Comparison of ENCODE assay signal across 20 cellular contexts in the genomic region with DNA sequence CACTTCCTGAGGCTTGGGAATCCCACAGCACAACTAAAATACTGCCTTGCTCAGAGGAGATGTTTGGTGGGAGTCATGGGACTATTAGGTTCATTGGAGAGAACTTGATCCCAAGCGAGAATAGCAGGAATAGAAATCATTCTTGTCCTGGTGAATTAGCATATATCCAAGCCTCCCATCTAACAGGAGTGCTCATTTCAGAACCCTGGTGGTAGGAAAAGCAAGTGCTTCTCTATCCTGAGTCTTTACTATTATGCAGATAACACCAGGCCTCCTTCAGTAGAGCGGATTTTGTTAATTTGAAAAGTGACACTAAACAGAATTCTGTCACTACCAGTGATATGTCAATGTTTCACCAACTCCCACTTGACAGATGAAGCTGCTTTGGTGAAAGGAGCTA.
"Had no signal": no experiment of that assay in that cellular context is flagged by ENCODE, and none has a peak within 500 bp of the region (broad histone marks: within the 10 kb centered on the region; RNA-seq: fewer than 3 reads in every experiment).

No MANE protein-coding gene starts in this region.

- H3K27me3 ChIP-seq: dorsolateral prefrontal cortex had no signal

- H3K9me3 ChIP-seq: gastroesophageal sphincter, left lung, spleen, thoracic aorta had no signal

- H3K4me3 Mint-ChIP-seq: activated B cell treated with CpG ODN at 0.5 μM for 24 hours; activated CD4-positive, alpha-beta T cell treated with anti-CD3 and anti-CD28 coated beads, Interleukin-2, amount 10 ng/mL, durations not matched to agents 7 days and 5 days; activated naive CD8-positive, alpha-beta T cell; activated T-cell treated with anti-CD3 and anti-CD28 coated beads, Interleukin-2, amount 50 U/mL, for 72 hours; memory B cell; naive thymus-derived CD8-positive, alpha-beta T cell; stimulated activated naive CD8-positive, alpha-beta T cell treated with anti-CD3 and anti-CD28 coated beads, Interleukin-15, amount 100 ng/mL, for 72 hours had no signal

- H3K9me3 Mint-ChIP-seq: activated B cell treated with CpG ODN at 0.5 μM for 24 hours; activated CD4-positive, alpha-beta T cell treated with anti-CD3 and anti-CD28 coated beads, Interleukin-2, amount 10 ng/mL, durations not matched to agents 7 days and 5 days; activated T-cell treated with anti-CD3 and anti-CD28 coated beads, Interleukin-2, amount 50 U/mL, for 72 hours; memory B cell; naive thymus-derived CD8-positive, alpha-beta T cell; stimulated activated naive CD8-positive, alpha-beta T cell treated with anti-CD3 and anti-CD28 coated beads, Interleukin-15, amount 100 ng/mL, for 72 hours had no signal

- H3K4me1 ChIP-seq: gastroesophageal sphincter, left lung, spleen had no signal

- H3K4me3 ChIP-seq: dorsolateral prefrontal cortex, gastroesophageal sphincter, left lung, spleen, thoracic aorta had no signal

- DNase-seq: activated B cell treated with CpG ODN at 0.5 μM for 24 hours; activated CD4-positive, alpha-beta T cell treated with anti-CD3 and anti-CD28 coated beads, Interleukin-2, amount 10 ng/mL, durations not matched to agents 7 days and 5 days; activated CD8-positive, alpha-beta memory T cell treated with anti-CD3 and anti-CD28 coated beads, Interleukin-2, amount 50 U/mL, for 48 hours; activated gamma-delta T cell treated with Interleukin-2 at 50 U/mL for 16 hours; activated T-cell treated with anti-CD3 and anti-CD28 coated beads, Interleukin-2, amount 50 U/mL, for 72 hours; amniotic stem cell; dorsolateral prefrontal cortex; erythroblast; islet precursor cell; left lung; naive thymus-derived CD8-positive, alpha-beta T cell; posterior cingulate gyrus; right cardiac atrium; spleen; stimulated activated naive CD8-positive, alpha-beta T cell treated with anti-CD3 and anti-CD28 coated beads, Interleukin-15, amount 100 ng/mL, for 72 hours; T-helper 2 cell had no signal

- H3K27ac Mint-ChIP-seq: activated B cell treated with CpG ODN at 0.5 μM for 24 hours; activated CD4-positive, alpha-beta T cell treated with anti-CD3 and anti-CD28 coated beads, Interleukin-2, amount 10 ng/mL, durations not matched to agents 7 days and 5 days; activated naive CD8-positive, alpha-beta T cell; activated T-cell treated with anti-CD3 and anti-CD28 coated beads, Interleukin-2, amount 50 U/mL, for 72 hours; memory B cell; naive thymus-derived CD8-positive, alpha-beta T cell; stimulated activated naive CD8-positive, alpha-beta T cell treated with anti-CD3 and anti-CD28 coated beads, Interleukin-15, amount 100 ng/mL, for 72 hours had no signal

- H3K36me3 ChIP-seq: gastroesophageal sphincter, left lung, spleen, thoracic aorta had no signal

- H3K36me3 Mint-ChIP-seq: activated naive CD8-positive, alpha-beta T cell; memory B cell; naive thymus-derived CD8-positive, alpha-beta T cell had no signal

- H3K4me1 Mint-ChIP-seq: activated B cell treated with CpG ODN at 0.5 μM for 24 hours; memory B cell; naive thymus-derived CD8-positive, alpha-beta T cell had no signal

- H3K27ac ChIP-seq: dorsolateral prefrontal cortex, gastroesophageal sphincter, left lung, spleen, thoracic aorta had no signal
